In genomic region chr15:43510230-43511011, GRCh38 we compare ENCODE assay signal across 8 cellular contexts. TPM values are rescaled to one million over a fixed set of nuclear protein-coding genes. Genes with fewer than 3 reads are reported as not detected.
DNase-seq lines count a peak whose midpoint lies in the region; ATAC-seq, FAIRE-seq and TF ChIP-seq lines count a peak whose summit lies in the region.

No MANE protein-coding gene starts in this region.

- H3K27me3 ChIP-seq in adrenal gland: no peaks in the 10 kb centered on the region
- peaks cover 0 to 6% (median 0%) of the 10 kb centered on the region in 7 donors for H3K27me3 ChIP-seq in heart right ventricle
- H3K27me3 ChIP-seq in upper lobe of left lung: no peaks in the 10 kb centered on the region

- ATAC-seq in HG02840 (IDR thresholded peaks at IDR 0.05; ENCODE audit: low FRiP score, unreplicated experiment) (peak; percentile 95), heart right ventricle (peak; percentile 97 to 98 (median 98)), upper lobe of left lung (ENCODE audit: low FRiP score in 2 of 2) (peak; percentile 99)

- peak in 1 of 4 donors; percentile 21 for TF ChIP-seq EP300 in upper lobe of left lung (IDR thresholded peaks at IDR 0.05)

- TF ChIP-seq CTCF in adrenal gland (IDR thresholded peaks at IDR 0.05) (peak; percentile 17 to 53 (median 44)), heart right ventricle (IDR thresholded peaks at IDR 0.05) (peak in 8 of 9 donors; percentile 20 to 63 (median 48)), upper lobe of left lung (IDR thresholded peaks at IDR 0.05) (peak in 4 of 6 experiments; percentile 16 to 40 (median 33))

- intact Hi-C loops in adrenal gland (cut with DNase I) (loop anchor here (5.0 to 10.0 kb wide), 2 partner anchors 66 to 68 kb away; no protein-coding TSS in a partner anchor), heart right ventricle (cut with DNase I) (loop anchor here in 5 of 10 donors (2.0 to 10.0 kb wide), 4 partner anchors 18 to 136 kb away; partner anchors contain the start of genes TP53BP1 (in 4 of the 5), TUBGCP4 (in 1 of the 5) and ZSCAN29 (in 1 of the 5)), posterior cingulate gyrus (cut with DNase I) (loop anchor here (2.0 to 10.0 kb wide), 2 partner anchors 18 to 1236 kb away; partner anchors contain the start of genes GANC, TMEM87A and TP53BP1)

- peak; percentile 47; the same call in 1 of the 2 replicates for TF ChIP-seq POLR2A in GM12891 (IDR thresholded peaks at IDR 0.05; ENCODE audit: low read depth, low read length)
- TF ChIP-seq POLR2A in adrenal gland (IDR thresholded peaks at IDR 0.05): peak; percentile 54 to 92
- TF ChIP-seq POLR2A in upper lobe of left lung (IDR thresholded peaks at IDR 0.05): peak in 2 of 4 donors; percentile 24 to 66

- WGBS in adrenal gland, 4 donors: 1% methylated on average over 14 to 41 of the region's 41 CpGs
- WGBS in heart right ventricle, 2 donors: 0% methylated on average over 41 of the region's 41 CpGs
- WGBS in upper lobe of left lung, 2 donors: 0 to 1% methylated on average over 19 to 32 of the region's 41 CpGs

- H3K9me3 ChIP-seq in adrenal gland (replicated peaks in 1 of 3) (no peaks in the 10 kb centered on the region), heart right ventricle (no peaks in the 10 kb centered on the region), upper lobe of left lung (no peaks in the 10 kb centered on the region)

- H3K4me3 ChIP-seq in adrenal gland (peak overlapping the region in 3 of 4 donors; percentile 53 to 57 (median 53)), heart right ventricle (peak overlapping the region; percentile 42 to 74 (median 64)), upper lobe of left lung (peak overlapping the region; percentile 49 to 76 (median 63))

- FAIRE-seq in GM12891 (lab: Jason Lieb, UNC): peak; percentile 95

- peak overlapping the region; percentile 79 to 93 (median 89) for H3K27ac ChIP-seq in adrenal gland
- peak overlapping the region; percentile 79 to 95 (median 90) for H3K27ac ChIP-seq in heart right ventricle
- peak overlapping the region; percentile 71 to 80 (median 75) for H3K27ac ChIP-seq in upper lobe of left lung

- H3K4me1 ChIP-seq in adrenal gland (replicated peaks in 1 of 2): peaks cover 19 to 29% of the 10 kb centered on the region in 2 donors
- H3K4me1 ChIP-seq in heart right ventricle: peaks cover 14 to 63% (median 40%) of the 10 kb centered on the region in 9 donors
- H3K4me1 ChIP-seq in upper lobe of left lung: peaks cover 6 to 22% (median 13%) of the 10 kb centered on the region in 4 donors

- DNase-seq in GM12891 (ENCODE audit: insufficient read length, low spot score) (peak; percentile 95), NCI-H1436 (lab: John Stamatoyannopoulos, UW) (peak; percentile 99), SW480 (ENCODE audit: low spot score) (peak; percentile 94), adrenal gland (peak; percentile 99 to 100 (median 99)), heart right ventricle (peak; percentile 98), posterior cingulate gyrus (peak; percentile 96 to 100 (median 99)), upper lobe of left lung (peak; percentile 99 to 100)

- H3K36me3 ChIP-seq in adrenal gland (replicated peaks in 1 of 2): no peaks in the 10 kb centered on the region
- H3K36me3 ChIP-seq in heart right ventricle: no peaks in the 10 kb centered on the region
- no peaks in the 10 kb centered on the region for H3K36me3 ChIP-seq in upper lobe of left lung

TF ChIP-seq in GM12891, 5 proteins besides CTCF, POLR2A, EP300 and RAD21:
- TF ChIP-seq PAX5 (IDR thresholded peaks at IDR 0.05; ENCODE audit: insufficient read depth, low read length, severe bottlenecking): no peak
- 0 out of 2 replicates have a peak, but pooled peaks have one; percentile 13 for TF ChIP-seq SPI1 (IDR thresholded peaks at IDR 0.05; ENCODE audit: low read depth, low read length)

RNA-seq across cellular contexts. Expression of gene MAP1A, which starts 7.0 kb away (rescaled TPM):
- polyA plus RNA-seq in GM12891 (2012; ENCODE audit: low read depth, missing spikeins): 0.09 TPM
- 10 to 100 TPM in 3 of 8 donors, 1 to 10 TPM in 5; 4.7 to 20.9 (median 9.2) TPM for total RNA-seq in adrenal gland
- polyA plus RNA-seq in adrenal gland: 10 to 100 TPM in 2 of 3 donors, 1 to 10 TPM in 1; 3.4 to 14.6 (median 10.0) TPM
- total RNA-seq in heart right ventricle: 100 to 1,000 TPM in 2 of 10 donors, 10 to 100 TPM in 8; 21.3 to 139 (median 51.6) TPM
- 10 to 100 TPM in 1 of 2 donors, 1 to 10 TPM in 1; 3.4 to 17.5 TPM for polyA plus RNA-seq in heart right ventricle
- total RNA-seq in upper lobe of left lung: 1 to 10 TPM; 2.9 to 9.8 (median 6.1) TPM

RNA-seq across cellular contexts. Expression of gene TP53BP1, which starts 17.5 kb away (rescaled TPM):
- polyA plus RNA-seq in GM12891 (2012; ENCODE audit: low read depth, missing spikeins): 16.5 TPM
- 10 to 100 TPM; 22.8 to 63.6 (median 43.8) TPM for total RNA-seq in adrenal gland
- 10 to 100 TPM; 32.9 to 45.3 (median 41.6) TPM for polyA plus RNA-seq in adrenal gland
- total RNA-seq in heart right ventricle: 10 to 100 TPM; 21.2 to 35.2 (median 29.3) TPM
- polyA plus RNA-seq in heart right ventricle: 10 to 100 TPM; 11.2 to 12.6 TPM
- 100 to 1,000 TPM in 1 of 6 donors, 10 to 100 TPM in 5; 19.3 to 122 (median 28.7) TPM for total RNA-seq in upper lobe of left lung

Comparison
In these comparisons a context has a peak if more than half of its experiments do, and no peak if none do; other contexts are left out.
1. Peak in every context shown above with its lines: DNase-seq, ATAC-seq, H3K4me3 ChIP-seq and H3K27ac ChIP-seq.